ENCODE assay signal across 11 cellular contexts in the genomic region with DNA sequence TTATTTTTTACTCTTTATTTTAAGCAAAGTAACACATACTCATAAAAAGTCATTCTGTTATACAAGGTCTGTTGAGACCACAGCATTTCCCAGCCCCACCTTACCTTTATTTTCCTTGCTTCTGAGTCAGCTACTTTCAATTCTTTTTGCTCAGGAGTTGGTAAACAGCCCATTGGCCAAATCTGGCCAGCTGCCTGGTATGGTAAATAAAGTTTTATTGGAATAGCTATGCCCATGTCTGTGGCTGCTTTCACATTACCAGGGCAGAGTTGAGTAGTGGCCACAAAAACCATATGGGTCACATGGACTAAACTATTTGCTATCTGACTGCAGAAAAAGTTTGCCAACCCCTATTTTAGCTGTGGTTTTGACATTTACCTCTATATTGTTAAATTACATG. TPM values are rescaled to one million over a fixed set of nuclear protein-coding genes. Genes with fewer than 3 reads are reported as not detected.
DNase-seq lines count a peak whose midpoint lies in the region; ATAC-seq and TF ChIP-seq lines count a peak whose summit lies in the region.
"Had no signal": no experiment of that assay in that cellular context is flagged by ENCODE, and none has a peak within 500 bp of the region (broad histone marks: within the 10 kb centered on the region; RNA-seq: fewer than 3 reads in every experiment).

No MANE protein-coding gene starts in this region.

- no peaks in the 10 kb centered on the region for H3K36me3 ChIP-seq in vagina

- no peak overlapping the region for H3K4me3 ChIP-seq in fibroblast of pulmonary artery (replicated peaks; ENCODE audit: low read depth, low read length)
- H3K4me3 ChIP-seq in vagina, result no peak overlapping the region

- no peak for ATAC-seq in GM18498 (IDR thresholded peaks at IDR 0.05; ENCODE audit: unreplicated experiment)
- ATAC-seq: CD8-positive, alpha-beta T cell had no signal

- in situ Hi-C loops in ACHN (cut with HindIII; ENCODE audit: low pct_ligation_motif_present, low pct_unique_long_range_greater_than_20kb, low sequenced_read_pairs), result no loop called here

- no peak overlapping the region for H3K27ac ChIP-seq in vagina

- H3K4me1 ChIP-seq in vagina, result peaks cover 12% of the 10 kb centered on the region

- no peak for TF ChIP-seq CTCF in fibroblast of pulmonary artery (IDR thresholded peaks at IDR 0.05; ENCODE audit: low read length, missing control alignments)
- no peak for TF ChIP-seq CTCF in vagina (IDR thresholded peaks at IDR 0.05)

- intact Hi-C loops in vagina (cut with DNase I), result no loop called here

- DNase-seq in ACHN (peak; percentile 28), H4 (ENCODE audit: low spot score) (peak; percentile 88), RPMI7951 (ENCODE audit: low read depth) (peak; percentile 67), fibroblast of pulmonary artery (ENCODE audit: low read depth) (peak; percentile 24), cerebellar cortex (ENCODE audit: low spot score) (no peak), HPDE6-E6E7 (ENCODE audit: extremely low spot score) (no peak), vagina (ENCODE audit: extremely low spot score in 2 of 2) (no peak)
- DNase-seq: CD8-positive, alpha-beta T cell; effector CD4-positive, alpha-beta T cell; IMR-90 had no signal

- H3K9me3 ChIP-seq in vagina, result no peaks in the 10 kb centered on the region

- no peaks in the 10 kb centered on the region for H3K27me3 ChIP-seq in vagina

- TF ChIP-seq POLR2A in vagina (IDR thresholded peaks at IDR 0.05), result no peak

RNA-seq across cellular contexts. Expression of a gene that starts 3.4 kb away (rescaled TPM):
- total RNA-seq in H4 (2014; rRNA removed; shearing (Covaris generic)), result 1.9 and 5.0 TPM in 2 replicates
- 3.9 and 8.1 TPM in 2 replicates for total RNA-seq in RPMI7951 (2014; rRNA removed; shearing (Covaris generic))
- 17.4 TPM for total RNA-seq in vagina

Comparison
In these comparisons a context has a peak if more than half of its experiments do, and no peak if none do; other contexts are left out.
1. DNase-seq: peak in ACHN (single experiment), H4 (single experiment), RPMI7951 (single experiment) and fibroblast of pulmonary artery (single experiment); none in cerebellar cortex (single experiment), HPDE6-E6E7 (single experiment) and vagina (0 of 2).